ENCODE assay signal across 20 cellular contexts in the genomic region with DNA sequence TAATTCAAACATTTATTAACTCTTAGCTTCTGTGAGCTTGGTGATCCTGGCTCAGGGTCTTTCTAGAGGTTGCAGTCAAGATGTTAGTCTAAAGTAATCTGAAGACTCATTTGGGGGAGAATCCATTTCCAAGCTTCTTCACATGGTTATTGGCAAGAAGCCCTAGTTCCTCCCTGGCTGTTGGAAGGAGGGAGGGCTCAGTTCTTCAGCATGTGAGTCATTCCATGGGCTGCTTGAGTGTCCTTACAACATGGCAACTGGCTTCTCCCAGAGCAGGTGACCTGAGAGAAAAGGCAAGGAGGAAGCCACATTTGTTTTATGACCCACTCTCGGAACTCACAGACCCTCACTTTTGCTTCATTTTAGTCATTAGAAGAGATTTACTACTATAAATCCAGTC. TPM values are rescaled to one million over a fixed set of nuclear protein-coding genes. Genes with fewer than 3 reads are reported as not detected.
DNase-seq lines count a peak whose midpoint lies in the region; TF ChIP-seq lines count a peak whose summit lies in the region.
"Had no signal": no experiment of that assay in that cellular context is flagged by ENCODE, and none has a peak within 500 bp of the region (broad histone marks: within the 10 kb centered on the region; RNA-seq: fewer than 3 reads in every experiment).

No MANE protein-coding gene starts in this region.

- H3K27me3 ChIP-seq in mesendoderm (ENCODE audit: insufficient read depth, low read length, poor library complexity) (no peaks in the 10 kb centered on the region), H7 (ENCODE audit: control insufficient read depth, insufficient read depth, low read length) (no peaks in the 10 kb centered on the region)
- H3K27me3 ChIP-seq: BE2C, colonic mucosa, esophagus muscularis mucosa, neural progenitor cell had no signal

- DNase-seq in EH (ENCODE audit: low read depth) (peak; percentile 59), NCI-H226 (peak; percentile 62), choroid plexus epithelial cell (ENCODE audit: low read depth) (peak; percentile 71), mesendoderm (peak; percentile 21), NCI-H524 (lab: John Stamatoyannopoulos, UW) (no peak), DMS153 treated with DMSO at 0.1 percent for 48 hours (lab: John Stamatoyannopoulos, UW; ENCODE audit: unreplicated experiment) (no peak), H7 (no peak)
- DNase-seq in activated T-cell treated with anti-CD3 and anti-CD28 coated beads, Interleukin-2, amount 50 U/mL, for 1 hour = no peak
- DNase-seq: activated CD4-positive, alpha-beta memory T cell treated with anti-CD3 and anti-CD28 coated beads for 36 hours; BE2C; colonic mucosa; DMS53; lower lobe of right lung; NCI-H2029; NCI-H510A treated with DMSO at 0.1 percent for 48 hours; OCI-M1; stimulated activated CD4-positive, alpha-beta T cell treated with anti-CD3 and anti-CD28 coated beads, Interleukin-2, amount 100 ng/mL, for 48 hours; stimulated activated CD8-positive, alpha-beta memory T cell treated with anti-CD3 and anti-CD28 coated beads, Interleukin-4, amount 100 ng/mL, for 48 hours had no signal

- no peak overlapping the region for H2BK120ac ChIP-seq in mesendoderm (ENCODE audit: low read depth, low read length)

- no CpG with 5 or more reads among the region's 1 CpG for WGBS in mesendoderm (ENCODE audit: extremely low coverage, insufficient coverage, low lambda C conversion rate)

- H3K27ac ChIP-seq in mesendoderm (ENCODE audit: low read depth, low read length) = no peak overlapping the region
- H3K27ac ChIP-seq: colonic mucosa, esophagus muscularis mucosa, lower lobe of right lung, neural progenitor cell had no signal

- no peaks in the 10 kb centered on the region for H3K79me2 ChIP-seq in mesendoderm (ENCODE audit: control insufficient read depth, insufficient read depth, low read length)

- H3K23ac ChIP-seq in mesendoderm (ENCODE audit: low read length) = no peak overlapping the region

- no peak overlapping the region for H3K4me2 ChIP-seq in mesendoderm (ENCODE audit: low read length)
- H3K4me2 ChIP-seq: neural progenitor cell had no signal

- no peak overlapping the region for H4K8ac ChIP-seq in mesendoderm (ENCODE audit: low read depth, low read length)

- no peak overlapping the region for H3K4ac ChIP-seq in mesendoderm (ENCODE audit: low read depth, low read length)

- no peak for TF ChIP-seq CTCF in choroid plexus epithelial cell (conservative IDR thresholded peaks at IDR 0.05; ENCODE audit: low read depth, low read length)

- H3K4me1 ChIP-seq in mesendoderm (ENCODE audit: control insufficient read depth, low read depth, low read length) = no peaks in the 10 kb centered on the region
- H3K4me1 ChIP-seq: BE2C, colonic mucosa, lower lobe of right lung, neural progenitor cell had no signal

- H3K18ac ChIP-seq in mesendoderm (ENCODE audit: low read length) = no peak overlapping the region

- H2AK5ac ChIP-seq in mesendoderm (ENCODE audit: low read length) = no peak overlapping the region

- no peak overlapping the region for H2BK15ac ChIP-seq in mesendoderm (replicated peaks; ENCODE audit: low read depth)

- no peak overlapping the region for H3K9ac ChIP-seq in mesendoderm (ENCODE audit: low read length)
- H3K9ac ChIP-seq: neural progenitor cell had no signal

- H3K4me3 ChIP-seq in choroid plexus epithelial cell (ENCODE audit: low read depth, low read length) = no peak overlapping the region
- no peak overlapping the region for H3K4me3 ChIP-seq in mesendoderm (ENCODE audit: low read length)
- H3K4me3 ChIP-seq in H7 (ENCODE audit: insufficient read depth, low read depth, low read length) = no peak overlapping the region
- H3K4me3 ChIP-seq: colonic mucosa, esophagus muscularis mucosa, lower lobe of right lung, neural progenitor cell had no signal

- no peak overlapping the region for H3K56ac ChIP-seq in mesendoderm (ENCODE audit: low read length)

- no peaks in the 10 kb centered on the region for H3K79me1 ChIP-seq in mesendoderm (ENCODE audit: low read length)

- H4K5ac ChIP-seq in mesendoderm (ENCODE audit: low read length) = no peak overlapping the region

- no peaks in the 10 kb centered on the region for H3K36me3 ChIP-seq in mesendoderm (ENCODE audit: control insufficient read depth, insufficient read depth, low read length)
- H3K36me3 ChIP-seq in H7 (replicated peaks; ENCODE audit: control insufficient read depth, insufficient read depth, low read length) = peaks cover 1% of the 10 kb centered on the region; the same call in 1 of the 2 replicates
- H3K36me3 ChIP-seq: BE2C, colonic mucosa, neural progenitor cell had no signal

- no peak overlapping the region for H2BK5ac ChIP-seq in mesendoderm (ENCODE audit: low read length)

RNA-seq across cellular contexts. Expression of a gene that starts 10.6 kb away (rescaled TPM):
- 14.5 TPM for polyA plus RNA-seq in mesendoderm (2013, experiment 1 of 2)
- 14.4 TPM for polyA plus RNA-seq in mesendoderm (2013, experiment 2 of 2)
- 6.5 and 8.6 TPM in 2 replicates for total RNA-seq in H7 (2014; rRNA removed; shearing (Covaris generic))

Comparison
In these comparisons a context has a peak if more than half of its experiments do, and no peak if none do; other contexts are left out.
1. DNase-seq: peak in EH (single experiment), NCI-H226 (single experiment), choroid plexus epithelial cell (single experiment) and mesendoderm (single experiment); none in NCI-H524 (0 of 2), activated T-cell treated with anti-CD3 and anti-CD28 coated beads, Interleukin-2, amount 50 U/mL, for 1 hour (single experiment), DMS153 treated with DMSO at 0.1 percent for 48 hours (single experiment) and H7 (single experiment).